25 cellular contexts compared by ENCODE assay signal in the genomic region with DNA sequence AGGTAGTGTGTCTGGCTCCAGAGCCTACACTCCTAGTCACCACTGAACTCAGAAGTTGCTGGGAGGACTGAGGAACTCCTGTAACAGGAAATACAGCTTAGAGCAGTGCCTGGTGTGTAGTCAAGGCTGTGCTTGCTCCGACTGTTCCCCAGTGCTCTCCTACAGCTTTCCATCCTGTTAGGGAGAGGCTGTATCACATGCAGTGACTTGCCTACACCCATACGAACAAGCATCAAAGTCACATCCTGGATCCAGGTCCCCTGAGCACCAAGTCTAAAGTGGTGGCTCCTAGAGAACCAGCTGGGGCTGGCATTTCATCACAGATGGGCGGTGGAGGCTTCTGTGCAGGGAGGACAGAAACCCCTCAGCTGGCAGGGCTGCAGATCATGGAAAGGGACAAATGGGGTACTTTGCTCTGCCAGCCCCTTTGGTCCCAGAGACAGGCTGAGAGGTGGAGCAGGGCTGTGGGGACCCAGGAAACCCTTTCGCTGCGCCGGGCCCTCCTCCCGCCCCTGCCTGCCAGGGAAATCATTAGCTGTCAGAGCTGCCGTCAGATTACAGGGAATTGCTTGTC. TPM values are rescaled to one million over a fixed set of nuclear protein-coding genes. Genes with fewer than 3 reads are reported as not detected.
"Had no signal": no experiment of that assay in that cellular context is flagged by ENCODE, and none has a peak within 500 bp of the region (broad histone marks: within the 10 kb centered on the region; RNA-seq: fewer than 3 reads in every experiment).

No MANE protein-coding gene starts in this region.

- H3K27ac ChIP-seq: brain microvascular endothelial cell, esophagus squamous epithelium, right atrium auricular region, tibial nerve, vagina had no signal

- H3K4me1 ChIP-seq: right atrium auricular region, tibial nerve, vagina had no signal

- H3K36me3 ChIP-seq: brain microvascular endothelial cell, esophagus squamous epithelium, right atrium auricular region, tibial nerve, vagina had no signal

- H3K9me3 ChIP-seq: esophagus squamous epithelium, right atrium auricular region, tibial nerve, vagina had no signal

- H3K27me3 ChIP-seq: right atrium auricular region, vagina had no signal

- ATAC-seq: activated CD8-positive, alpha-beta T cell treated with anti-CD3 and anti-CD28 coated beads, Interleukin-2, amount 10 ng/mL, durations not matched to agents 7 days and 5 days; activated T-cell treated with anti-CD3 and anti-CD28 coated beads, Interleukin-2, amount 50 U/mL, for 4 hours had no signal

- DNase-seq: activated CD4-positive, alpha-beta T cell treated with anti-CD3 and anti-CD28 coated beads, Interleukin-2, amount 10 ng/mL, durations not matched to agents 7 days and 5 days; activated CD8-positive, alpha-beta memory T cell treated with anti-CD3 and anti-CD28 coated beads, Interleukin-2, amount 50 U/mL, for 4 hours; activated CD8-positive, alpha-beta T cell treated with anti-CD3 and anti-CD28 coated beads, Interleukin-2, amount 10 ng/mL, durations not matched to agents 7 days and 5 days; activated naive CD4-positive, alpha-beta T cell treated with anti-CD3 and anti-CD28 coated beads, Interleukin-2, amount 50 U/mL, for 16 hours; activated T-cell treated with anti-CD3 and anti-CD28 coated beads, Interleukin-2, amount 50 U/mL, for 4 hours; brain microvascular endothelial cell; cortex of kidney; esophagus squamous epithelium; hippocampal formation; midbrain; nephron progenitor cell; nucleus accumbens; stimulated activated CD4-positive, alpha-beta T cell treated with anti-CD3 and anti-CD28 coated beads, Interleukin-2, amount 100 ng/mL, for 24 hours; T1000 had no signal

- H3K4me3 ChIP-seq: esophagus squamous epithelium, right atrium auricular region, tibial nerve, vagina had no signal

RNA-seq across cellular contexts. Expression of gene ASB10, which starts 7.7 kb away (rescaled TPM):
- total RNA-seq: activated CD4-positive, alpha-beta T cell treated with anti-CD3 and anti-CD28 coated beads, Interleukin-2, amount 10 ng/mL, durations not matched to agents 7 days and 5 days; activated CD8-positive, alpha-beta T cell treated with anti-CD3 and anti-CD28 coated beads, Interleukin-2, amount 10 ng/mL, durations not matched to agents 7 days and 5 days; activated T-cell treated with anti-CD3 and anti-CD28 coated beads, Interleukin-2, amount 50 U/mL, for 4 hours; aorta; esophagus squamous epithelium; glomerular endothelial cell; lung microvascular endothelial cell; progenitor cell of endocrine pancreas; T-helper 1 cell treated with Interleukin-12 subunit alpha and Interleukin-12 subunit beta and Interleukin-4 antibody, amounts not matched to agents 30 ng/mL and 1 ng/mL, for 36 hours; tibial nerve; vagina had no signal
- polyA plus RNA-seq: aorta, keratinocyte had no signal

RNA-seq across cellular contexts. Expression of gene GBX1, which starts 11.9 kb away (rescaled TPM):
- total RNA-seq: activated CD4-positive, alpha-beta T cell treated with anti-CD3 and anti-CD28 coated beads, Interleukin-2, amount 10 ng/mL, durations not matched to agents 7 days and 5 days; activated CD8-positive, alpha-beta T cell treated with anti-CD3 and anti-CD28 coated beads, Interleukin-2, amount 10 ng/mL, durations not matched to agents 7 days and 5 days; activated T-cell treated with anti-CD3 and anti-CD28 coated beads, Interleukin-2, amount 50 U/mL, for 4 hours; aorta; esophagus squamous epithelium; glomerular endothelial cell; lung microvascular endothelial cell; myocyte; right atrium auricular region; skeletal muscle tissue; T-helper 1 cell treated with Interleukin-12 subunit alpha and Interleukin-12 subunit beta and Interleukin-4 antibody, amounts not matched to agents 30 ng/mL and 1 ng/mL, for 36 hours; tibial nerve; vagina had no signal
- polyA plus RNA-seq: aorta, keratinocyte had no signal

RNA-seq across cellular contexts. Expression of gene H2BK1, which starts 30.9 kb away (rescaled TPM):
- total RNA-seq: activated CD4-positive, alpha-beta T cell treated with anti-CD3 and anti-CD28 coated beads, Interleukin-2, amount 10 ng/mL, durations not matched to agents 7 days and 5 days; activated T-cell treated with anti-CD3 and anti-CD28 coated beads, Interleukin-2, amount 50 U/mL, for 4 hours; esophagus squamous epithelium; glomerular endothelial cell; lung microvascular endothelial cell; myocyte; progenitor cell of endocrine pancreas; right atrium auricular region; skeletal muscle tissue; tibial nerve; vagina had no signal
- polyA plus RNA-seq: aorta, keratinocyte had no signal
